11 cellular contexts compared by ENCODE assay signal in the genomic region with DNA sequence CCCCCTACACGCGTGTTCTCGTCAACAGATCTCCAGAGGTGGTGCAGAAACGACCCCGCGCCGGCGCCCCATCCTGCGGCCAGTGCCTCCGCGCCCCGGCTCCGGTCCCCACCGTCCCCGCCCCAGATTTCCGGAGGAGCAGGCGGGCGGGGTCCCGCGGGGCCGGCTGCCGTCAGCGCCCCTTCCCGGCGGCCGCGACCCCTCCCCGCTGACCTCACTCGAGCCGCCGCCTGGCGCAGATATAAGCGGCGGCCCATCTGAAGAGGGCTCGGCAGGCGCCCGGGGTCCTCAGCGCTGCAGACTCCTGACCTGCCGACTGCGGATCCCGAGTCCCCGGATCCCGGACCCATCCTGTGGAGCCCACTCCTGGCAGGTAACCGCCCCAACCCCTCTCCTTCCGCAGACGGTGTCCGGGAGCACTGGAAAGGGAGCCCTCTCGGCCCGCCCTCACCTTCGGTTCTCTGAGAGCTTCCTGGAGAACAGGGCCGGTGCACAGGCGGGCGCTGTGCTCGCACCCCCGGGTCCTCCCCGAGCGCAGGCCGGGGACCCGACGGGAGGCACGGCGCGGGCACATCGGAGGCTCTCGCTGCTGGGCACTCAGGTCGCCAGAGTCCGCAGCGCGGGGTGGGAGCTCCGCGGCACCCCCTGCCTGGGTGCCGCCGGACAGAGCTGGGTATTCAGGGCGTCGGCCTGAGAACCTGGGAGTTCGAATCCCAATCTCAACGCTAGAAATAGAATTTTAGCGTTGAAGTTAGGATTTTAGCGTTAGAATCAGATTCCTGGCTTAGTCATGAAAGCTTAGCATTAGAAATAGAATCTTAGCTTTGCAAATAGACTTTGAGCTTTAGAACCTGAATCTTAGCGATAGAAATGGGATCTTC. TPM values are rescaled to one million over a fixed set of nuclear protein-coding genes. Genes with fewer than 3 reads are reported as not detected.
DNase-seq lines count a peak whose midpoint lies in the region; ATAC-seq and TF ChIP-seq lines count a peak whose summit lies in the region.
"Had no signal": no experiment of that assay in that cellular context is flagged by ENCODE, and none has a peak within 500 bp of the region (broad histone marks: within the 10 kb centered on the region; RNA-seq: fewer than 3 reads in every experiment).

A gene with protein sequence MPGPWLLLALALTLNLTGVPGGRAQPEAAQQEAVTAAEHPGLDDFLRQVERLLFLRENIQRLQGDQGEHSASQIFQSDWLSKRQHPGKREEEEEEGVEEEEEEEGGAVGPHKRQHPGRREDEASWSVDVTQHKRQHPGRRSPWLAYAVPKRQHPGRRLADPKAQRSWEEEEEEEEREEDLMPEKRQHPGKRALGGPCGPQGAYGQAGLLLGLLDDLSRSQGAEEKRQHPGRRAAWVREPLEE (plus strand): TSS at position 270 of the 881 bp plus-strand sequence. CDS start 1,097 bp downstream, outside the sequence.

- H3K9me1 ChIP-seq in IMR-90 (ENCODE audit: insufficient read depth, low read length), result no peaks in the 10 kb centered on the region

- intact Hi-C loops in CD4-positive, alpha-beta T cell (cut with DNase I, micrococcal nuclease), result no loop called here
- intact Hi-C loops in IMR-90 (cut with micrococcal nuclease), result no loop called here

- peaks cover 76% of the 10 kb centered on the region for H3K27me3 Mint-ChIP-seq in CD4-positive, alpha-beta T cell
- H3K27me3 Mint-ChIP-seq in endodermal cell (ENCODE audit: insufficient read depth), result peaks cover 99% of the 10 kb centered on the region

- H3K23ac ChIP-seq in IMR-90 (ENCODE audit: low read depth, low read length) (no peak within 1 kb of the TSS), neuronal stem cell (ENCODE audit: low read depth, low read length, poor library complexity) (peak within 1 kb of the TSS; percentile 58)

- H3K36me3 Mint-ChIP-seq in CD4-positive, alpha-beta T cell (ENCODE audit: low read depth), result no peaks in the 10 kb centered on the region
- H3K36me3 Mint-ChIP-seq in endodermal cell (ENCODE audit: low read depth), result peaks cover 2% of the 10 kb centered on the region

- H2BK15ac ChIP-seq in IMR-90 (ENCODE audit: low read depth, low read length), result no peak within 1 kb of the TSS
- H2BK15ac ChIP-seq in neuronal stem cell (ENCODE audit: low read length), result no peak within 1 kb of the TSS

- no peaks in the 10 kb centered on the region for H3K9me3 Mint-ChIP-seq in CD4-positive, alpha-beta T cell
- no peaks in the 10 kb centered on the region for H3K9me3 Mint-ChIP-seq in endodermal cell

- no peak within 1 kb of the TSS for H2BK20ac ChIP-seq in IMR-90 (ENCODE audit: low read depth, low read length)

- POLR2A ChIA-PET in CD4-positive, alpha-beta T cell (lab: Charles Lee), result no interaction called here
- POLR2A ChIA-PET in IMR-90 (lab: Charles Lee; ENCODE audit: unreplicated experiment), result no interaction called here

- H2AK5ac ChIP-seq in IMR-90 (ENCODE audit: low read depth, low read length) (no peak within 1 kb of the TSS), neuronal stem cell (ENCODE audit: low read depth, low read length) (no peak within 1 kb of the TSS)

- H3K4ac ChIP-seq in IMR-90 (ENCODE audit: low read depth, low read length) (no peak within 1 kb of the TSS), neuronal stem cell (ENCODE audit: low read length) (no peak within 1 kb of the TSS)

- H3K4me3 Mint-ChIP-seq in CD4-positive, alpha-beta T cell, result peak within 1 kb of the TSS; percentile 56
- H3K4me3 Mint-ChIP-seq in endodermal cell, result peak within 1 kb of the TSS; percentile 47

- H3K56ac ChIP-seq in IMR-90 (ENCODE audit: extremely low read depth, insufficient read depth, low read length), result no peak within 1 kb of the TSS

- no peak for TF ChIP-seq CTCF in CD4-positive, alpha-beta T cell (IDR thresholded peaks at IDR 0.05)
- TF ChIP-seq CTCF in IMR-90 (conservative IDR thresholded peaks at IDR 0.05; ENCODE audit: low read depth, low read length) (no peak), endodermal cell (conservative IDR thresholded peaks at IDR 0.05) (no peak)

- H3K4me1 Mint-ChIP-seq in CD4-positive, alpha-beta T cell (ENCODE audit: low read depth), result peaks cover 9% of the 10 kb centered on the region
- peaks cover 12% of the 10 kb centered on the region for H3K4me1 Mint-ChIP-seq in endodermal cell

- no TSS peak for BruUV-seq in IMR-90 (replicated peaks; lab: Mats Ljungman, UMichigan)

- peaks cover 50% of the 10 kb centered on the region for H3K27me3 ChIP-seq in CD4-positive, alpha-beta T cell (ENCODE audit: control insufficient read depth, insufficient read depth, low read length)
- H3K27me3 ChIP-seq in IMR-90 (ENCODE audit: control insufficient read depth, insufficient read depth, low read length) (peaks cover 85% of the 10 kb centered on the region), endodermal cell (ENCODE audit: control insufficient read depth, insufficient read depth, low read length, poor library complexity, severe bottlenecking) (peaks cover 97% of the 10 kb centered on the region), neuronal stem cell (ENCODE audit: control insufficient read depth in 3 of 3, insufficient read depth in 3 of 3, low read depth in 1 of 3, low read length in 3 of 3) (peaks cover 23 to 97% (median 60%) of the 10 kb centered on the region in 3 experiments)

- H4K91ac ChIP-seq in IMR-90 (ENCODE audit: insufficient read depth, low read depth, low read length) (no peak within 1 kb of the TSS), neuronal stem cell (ENCODE audit: low read depth, low read length, poor library complexity) (no peak within 1 kb of the TSS)

- H2AK9ac ChIP-seq in IMR-90 (replicated peaks; ENCODE audit: low read depth, low read length, poor library complexity), result peak within 1 kb of the TSS; percentile 57

- no peaks in the 10 kb centered on the region for H3K36me3 ChIP-seq in IMR-90 (ENCODE audit: control insufficient read depth, insufficient read depth, low read length)
- no peaks in the 10 kb centered on the region for H3K36me3 ChIP-seq in endodermal cell (ENCODE audit: control insufficient read depth, insufficient read depth, low read length)
- no peaks in the 10 kb centered on the region for H3K36me3 ChIP-seq in neuronal stem cell (replicated peaks in 1 of 2; ENCODE audit: control insufficient read depth in 2 of 2, insufficient read depth in 2 of 2, low read length in 2 of 2)

- no peak within 1 kb of the TSS for H2BK5ac ChIP-seq in IMR-90 (ENCODE audit: low read depth, low read length, poor library complexity, severe bottlenecking)
- H2BK5ac ChIP-seq in neuronal stem cell (ENCODE audit: low read length), result no peak within 1 kb of the TSS

- no peak within 1 kb of the TSS for H3K4me3 ChIP-seq in IMR-90 (ENCODE audit: insufficient read depth, low read depth, low read length)
- H3K4me3 ChIP-seq in endodermal cell (ENCODE audit: low read length), result peak within 1 kb of the TSS; percentile 69
- H3K4me3 ChIP-seq in neuronal stem cell (ENCODE audit: low read length in 2 of 2), result peak within 1 kb of the TSS; percentile 28 to 68

- H3K27ac Mint-ChIP-seq in CD4-positive, alpha-beta T cell, result no peak within 1 kb of the TSS
- H3K27ac Mint-ChIP-seq in endodermal cell, result no peak within 1 kb of the TSS

- no peak for ATAC-seq in CD4-positive, alpha-beta T cell (ENCODE audit: poor library complexity)
- ATAC-seq in IMR-90 (ENCODE audit: low read depth) (no peak), HG02973 (IDR thresholded peaks at IDR 0.05; ENCODE audit: unreplicated experiment) (no peak)

- H2BK120ac ChIP-seq in IMR-90 (ENCODE audit: low read depth, low read length) (no peak within 1 kb of the TSS), neuronal stem cell (ENCODE audit: low read depth, low read length) (no peak within 1 kb of the TSS)

- H3K4me2 ChIP-seq in IMR-90 (ENCODE audit: low read depth, low read length) (no peak within 1 kb of the TSS; the same call in 1 of the 2 replicates), neuronal stem cell (ENCODE audit: insufficient read depth, low read length, poor library complexity, severe bottlenecking) (peak within 1 kb of the TSS; percentile 75)

- H4K5ac ChIP-seq in IMR-90 (ENCODE audit: low read depth, low read length), result no peak within 1 kb of the TSS

- dilution Hi-C loops in IMR-90 (cut with HindIII; ENCODE audit: low sequenced_read_pairs, unreplicated experiment), result no loop called here

- H3K9ac ChIP-seq in IMR-90 (ENCODE audit: low read depth, low read length) (no peak within 1 kb of the TSS), endodermal cell (ENCODE audit: extremely low read depth, low read length, poor library complexity, severe bottlenecking) (no peak within 1 kb of the TSS), neuronal stem cell (ENCODE audit: low read depth, low read length, poor library complexity) (peak within 1 kb of the TSS; percentile 73)

- H3K4me1 ChIP-seq in IMR-90 (ENCODE audit: control insufficient read depth, insufficient read depth, low read length) (no peaks in the 10 kb centered on the region; the same call in 1 of the 2 replicates), endodermal cell (ENCODE audit: control insufficient read depth, insufficient read depth, low read length) (no peaks in the 10 kb centered on the region), neuronal stem cell (ENCODE audit: control insufficient read depth in 2 of 2, insufficient read depth in 1 of 2, low read depth in 1 of 2, low read length in 2 of 2) (peaks cover 4 to 5% of the 10 kb centered on the region in 2 donors)

- no peaks in the 10 kb centered on the region for H3K9me3 ChIP-seq in CD4-positive, alpha-beta T cell (ENCODE audit: control insufficient read depth, low read length)
- H3K9me3 ChIP-seq in IMR-90 (ENCODE audit: control insufficient read depth, insufficient read depth, low read length), result no peaks in the 10 kb centered on the region; the same call in none of the 2 replicates
- no peaks in the 10 kb centered on the region for H3K9me3 ChIP-seq in endodermal cell (ENCODE audit: control insufficient read depth, low read length)
- H3K9me3 ChIP-seq in neuronal stem cell (replicated peaks in 1 of 2; ENCODE audit: control insufficient read depth in 2 of 2, insufficient read depth in 1 of 2, low read depth in 1 of 2, low read length in 2 of 2), result peaks cover 0 to 1% of the 10 kb centered on the region in 2 donors

- H3K14ac ChIP-seq in IMR-90 (replicated peaks; ENCODE audit: low read depth, low read length) (no peak within 1 kb of the TSS), neuronal stem cell (ENCODE audit: low read length) (peak within 1 kb of the TSS; percentile 12)

- no peak within 1 kb of the TSS for H2BK12ac ChIP-seq in neuronal stem cell (ENCODE audit: low read length)

- peak within 1 kb of the TSS; percentile 54 for H2AFZ ChIP-seq in IMR-90 (replicated peaks; ENCODE audit: low read length, poor library complexity)
- H2AFZ ChIP-seq in neuronal stem cell (ENCODE audit: low read length), result peak within 1 kb of the TSS; percentile 89

- no peak for TF ChIP-seq POLR2A in IMR-90 (IDR thresholded peaks at IDR 0.05; ENCODE audit: low read depth, low read length)

- no peaks in the 10 kb centered on the region for H4K20me1 ChIP-seq in IMR-90 (ENCODE audit: insufficient read depth, low read length)

- H3K18ac ChIP-seq in IMR-90 (ENCODE audit: low read depth, low read length) (no peak within 1 kb of the TSS), neuronal stem cell (ENCODE audit: low read length) (peak within 1 kb of the TSS; percentile 91)

- CTCF ChIA-PET in CD4-positive, alpha-beta T cell (lab: Charles Lee), result no interaction called here
- CTCF ChIA-PET in IMR-90 (lab: Yijun Ruan, JAX), result no interaction called here

- WGBS in IMR-90 (ENCODE audit: extremely low coverage in 2 of 2, insufficient read length in 1 of 2), 2 experiments, result 4% methylated on average over 43 of the region's 80 CpGs; no CpG with 5 or more reads in 1 of the 2 experiments
- 3 to 4% methylated on average over 50 to 80 of the region's 80 CpGs for WGBS in endodermal cell (ENCODE audit: insufficient coverage in 1 of 2, insufficient read length in 1 of 2), 2 experiments
- no CpG with 5 or more reads among the region's 80 CpGs for WGBS in neuronal stem cell (ENCODE audit: extremely low coverage in 2 of 2, insufficient read length in 2 of 2, insufficient replicate concordance in 1 of 2), 2 donors

- no peaks in the 10 kb centered on the region for H3K79me1 ChIP-seq in IMR-90 (ENCODE audit: low read depth in 1 of 2, low read length in 2 of 2)
- no peaks in the 10 kb centered on the region for H3K79me1 ChIP-seq in neuronal stem cell (ENCODE audit: low read depth, low read length)

- no peak within 1 kb of the TSS for H3K27ac ChIP-seq in CD4-positive, alpha-beta T cell (ENCODE audit: low read depth, low read length)
- H3K27ac ChIP-seq in IMR-90 (ENCODE audit: insufficient read depth, low read length) (no peak within 1 kb of the TSS), endodermal cell (ENCODE audit: low read depth, low read length) (no peak within 1 kb of the TSS), neuronal stem cell (replicated peaks; ENCODE audit: low read length) (no peak within 1 kb of the TSS)

- TF ChIP-seq RAD21 in IMR-90 (IDR thresholded peaks at IDR 0.05; ENCODE audit: low read length), result no peak

- DNase-seq in CD4-positive, alpha-beta T cell, result no peak
- DNase-seq in IMR-90 (no peak), endodermal cell (peak; percentile 75), neuronal stem cell (ENCODE audit: low spot score) (peak; percentile 48), NCI-H187 treated with DMSO at 0.1 percent for 48 hours (lab: John Stamatoyannopoulos, UW) (no peak), HCEC 1CT (no peak), NK-92 (lab: John Stamatoyannopoulos, UW; ENCODE audit: unreplicated experiment) (no peak)
- DNase-seq: EL had no signal

- in situ Hi-C loops in IMR-90 (cut with MboI; ENCODE audit: low sequenced_read_pairs), result no loop called here

- H4K8ac ChIP-seq in IMR-90 (ENCODE audit: low read depth in 2 of 2, low read length in 2 of 2) (no peak within 1 kb of the TSS), neuronal stem cell (ENCODE audit: low read depth, low read length) (no peak within 1 kb of the TSS)

RNA-seq across cellular contexts. Expression of the gene that starts here (rescaled TPM):
- total RNA-seq in CD4-positive, alpha-beta T cell, result not detected
- total RNA-seq in IMR-90 (2012; rRNA removed) (not detected in 2 replicates), endodermal cell (under 1 TPM; 0.22 to 0.29 TPM)
- not detected in 2 replicates for polyA plus RNA-seq in IMR-90 (2012; rRNA removed)
- 0.02 and 0.03 TPM in 2 replicates for polyA plus RNA-seq in IMR-90 (2012; cell fraction: cytosol; rRNA removed)
- polyA plus RNA-seq in IMR-90 (2012; cell fraction: nucleus; rRNA removed; ENCODE audit: low replicate concordance), result not detected in 2 replicates
- 2.7 TPM for polyA plus RNA-seq in endodermal cell (2013, experiment 1 of 2)
- 2.5 TPM for polyA plus RNA-seq in endodermal cell (2013, experiment 2 of 2)
- polyA plus RNA-seq in neuronal stem cell (2013, experiment 1 of 2), result 0.54 TPM
- 0.71 TPM for polyA plus RNA-seq in neuronal stem cell (2013, experiment 2 of 2)
- total RNA-seq: bronchial epithelial cell, kidney epithelial cell had no signal

Comparison
In these comparisons a context has a peak if more than half of its experiments do, and no peak if none do; other contexts are left out.
1. DNase-seq: peak in endodermal cell (single experiment) and neuronal stem cell (single experiment); none in CD4-positive, alpha-beta T cell (0 of 10), IMR-90 (single experiment), NCI-H187 treated with DMSO at 0.1 percent for 48 hours (single experiment), HCEC 1CT (single experiment) and NK-92 (single experiment).